In the genomic region with DNA sequence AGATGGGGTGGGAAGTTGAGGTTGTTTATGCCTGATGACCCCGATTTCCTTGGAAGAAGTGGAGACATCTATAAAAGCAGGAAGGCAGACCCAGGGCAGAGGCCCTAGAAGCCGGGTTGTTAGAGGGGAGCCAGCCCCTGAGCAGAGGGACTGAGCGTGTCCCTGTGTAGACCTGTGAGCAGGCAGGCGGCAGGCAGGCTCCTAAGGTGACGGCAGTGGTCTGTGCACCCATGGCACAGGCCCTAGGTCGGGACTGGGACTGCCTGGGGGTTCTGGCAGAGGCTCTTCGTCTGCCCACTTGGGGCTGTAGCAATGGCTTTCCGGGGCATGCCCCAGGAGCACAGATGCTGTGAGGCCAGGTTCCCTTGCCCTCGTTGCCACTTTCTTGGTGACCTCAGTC, we compare ENCODE assay signal across 14 cellular contexts. TPM values are rescaled to one million over a fixed set of nuclear protein-coding genes. Genes with fewer than 3 reads are reported as not detected.
DNase-seq lines count a peak whose midpoint lies in the region; TF ChIP-seq lines count a peak whose summit lies in the region.
"Had no signal": no experiment of that assay in that cellular context is flagged by ENCODE, and none has a peak within 500 bp of the region (broad histone marks: within the 10 kb centered on the region; RNA-seq: fewer than 3 reads in every experiment).

No MANE protein-coding gene starts in this region.

- TF ChIP-seq POLR2A in sigmoid colon (IDR thresholded peaks at IDR 0.05), result no peak

- BruUV-seq in Calu3 (replicated peaks; lab: Mats Ljungman, UMichigan), result no TSS peak

- intact Hi-C loops in Calu3 (cut with micrococcal nuclease; ENCODE audit: unreplicated experiment) (no loop called here), sigmoid colon (cut with DNase I) (no loop called here)
- intact Hi-C loops in activated T-helper 1 cell treated with anti-CD3 and anti-CD28 coated beads, Interleukin-12 subunit alpha, Interleukin-12 subunit beta, Interleukin-2, Interleukin-4 antibody, amounts not matched to agents 30 ng/mL and 10 ng/mL and 1 ng/mL, durations not matched to agents 14 hours and 24 hours and 36 hours (cut with micrococcal nuclease), result no loop called here

- H3K9me3 ChIP-seq in sigmoid colon, result no peaks in the 10 kb centered on the region
- H3K9me3 ChIP-seq in CD8-positive, alpha-beta memory T cell (ENCODE audit: low read length), result no peaks in the 10 kb centered on the region
- H3K9me3 ChIP-seq: BE2C, heart left ventricle had no signal

- peaks cover 0 to 58% (median 48%) of the 10 kb centered on the region in 4 donors for H3K4me1 ChIP-seq in sigmoid colon
- peaks cover 10% of the 10 kb centered on the region for H3K4me1 ChIP-seq in CD8-positive, alpha-beta memory T cell (ENCODE audit: insufficient read depth, low read length)

- H3K4me3 ChIP-seq in sigmoid colon, result peak overlapping the region in 1 of 4 donors; percentile 2
- no peak overlapping the region for H3K4me3 ChIP-seq in CD8-positive, alpha-beta memory T cell (ENCODE audit: low read length)
- H3K4me3 ChIP-seq: heart left ventricle had no signal

- CTCF ChIA-PET in Calu3 (lab: Charles Lee), result interaction anchor here (0.9 kb wide), 1 partner anchor 19 kb away, joined by 3 read pairs; no protein-coding TSS in a partner anchor
- CTCF ChIA-PET in CD8-positive, alpha-beta memory T cell (lab: Charles Lee), result no interaction called here

- H3K27me3 ChIP-seq in sigmoid colon, result no peaks in the 10 kb centered on the region
- no peaks in the 10 kb centered on the region for H3K27me3 ChIP-seq in CD8-positive, alpha-beta memory T cell (ENCODE audit: insufficient read depth, low read length, poor library complexity, severe bottlenecking)
- H3K27me3 ChIP-seq: BE2C, heart left ventricle had no signal

- H3K27ac Mint-ChIP-seq in Calu3 (ENCODE audit: unreplicated experiment) (peak overlapping the region; percentile 88), glutamatergic neuron (ENCODE audit: unreplicated experiment) (peak overlapping the region; percentile 52)
- peak overlapping the region; percentile 50 for H3K27ac Mint-ChIP-seq in activated T-helper 1 cell treated with anti-CD3 and anti-CD28 coated beads, Interleukin-12 subunit alpha, Interleukin-12 subunit beta, Interleukin-2, Interleukin-4 antibody, amounts not matched to agents 30 ng/mL and 10 ng/mL and 1 ng/mL, durations not matched to agents 14 hours and 24 hours and 36 hours
- H3K27ac Mint-ChIP-seq in CD8-positive, alpha-beta memory T cell, result peak overlapping the region in 2 of 8 donors; percentile 8 to 75
- H3K27ac Mint-ChIP-seq: activated naive CD8-positive, alpha-beta T cell treated with anti-CD3 and anti-CD28 coated beads, Interleukin-2, amount 10 ng/mL, durations not matched to agents 7 days and 5 days had no signal

- H3K27me3 Mint-ChIP-seq in Calu3 (ENCODE audit: unreplicated experiment) (no peaks in the 10 kb centered on the region), glutamatergic neuron (ENCODE audit: unreplicated experiment) (peaks cover 12% of the 10 kb centered on the region)
- no peaks in the 10 kb centered on the region for H3K27me3 Mint-ChIP-seq in activated T-helper 1 cell treated with anti-CD3 and anti-CD28 coated beads, Interleukin-12 subunit alpha, Interleukin-12 subunit beta, Interleukin-2, Interleukin-4 antibody, amounts not matched to agents 30 ng/mL and 10 ng/mL and 1 ng/mL, durations not matched to agents 14 hours and 24 hours and 36 hours (ENCODE audit: insufficient read depth)
- H3K27me3 Mint-ChIP-seq in CD8-positive, alpha-beta memory T cell, result no peaks in the 10 kb centered on the region
- H3K27me3 Mint-ChIP-seq: activated naive CD8-positive, alpha-beta T cell treated with anti-CD3 and anti-CD28 coated beads, Interleukin-2, amount 10 ng/mL, durations not matched to agents 7 days and 5 days had no signal

- 73 to 85% methylated on average over 9 of the region's 9 CpGs for WGBS in sigmoid colon, 2 donors

- peaks cover 0 to 35% (median 4%) of the 10 kb centered on the region in 4 donors for H3K36me3 ChIP-seq in sigmoid colon
- H3K36me3 ChIP-seq in CD8-positive, alpha-beta memory T cell (ENCODE audit: insufficient read depth, low read length), result no peaks in the 10 kb centered on the region
- H3K36me3 ChIP-seq: BE2C had no signal

- POLR2A ChIA-PET in CD8-positive, alpha-beta memory T cell (lab: Charles Lee), result no interaction called here

- H3K27ac ChIP-seq in sigmoid colon, result peak overlapping the region; percentile 52 to 71 (median 68)
- no peak overlapping the region for H3K27ac ChIP-seq in CD8-positive, alpha-beta memory T cell (ENCODE audit: low read depth, low read length)

- TF ChIP-seq CTCF in Calu3 (IDR thresholded peaks at IDR 0.05; ENCODE audit: unreplicated experiment), result no peak
- no peak for TF ChIP-seq CTCF in glutamatergic neuron (IDR thresholded peaks at IDR 0.05; ENCODE audit: partially characterized antibody, unreplicated experiment)
- no peak for TF ChIP-seq CTCF in sigmoid colon (IDR thresholded peaks at IDR 0.05)

- H3K36me3 Mint-ChIP-seq in Calu3 (ENCODE audit: insufficient read depth, unreplicated experiment), result peaks cover 71% of the 10 kb centered on the region
- H3K36me3 Mint-ChIP-seq in activated T-helper 1 cell treated with anti-CD3 and anti-CD28 coated beads, Interleukin-12 subunit alpha, Interleukin-12 subunit beta, Interleukin-2, Interleukin-4 antibody, amounts not matched to agents 30 ng/mL and 10 ng/mL and 1 ng/mL, durations not matched to agents 14 hours and 24 hours and 36 hours (ENCODE audit: low read depth), result peaks cover 12% of the 10 kb centered on the region
- peaks cover 5% of the 10 kb centered on the region for H3K36me3 Mint-ChIP-seq in glutamatergic neuron (ENCODE audit: unreplicated experiment)
- peaks cover 0 to 19% (median 2%) of the 10 kb centered on the region in 3 donors for H3K36me3 Mint-ChIP-seq in CD8-positive, alpha-beta memory T cell

- DNase-seq in Calu3 (no peak), glutamatergic neuron (no peak), sigmoid colon (no peak), T-helper 2 cell (no peak), NCI-H510A treated with DMSO at 0.1 percent for 48 hours (lab: John Stamatoyannopoulos, UW) (no peak), ureter (ENCODE audit: low spot score) (no peak)
- no peak for DNase-seq in activated T-helper 1 cell treated with anti-CD3 and anti-CD28 coated beads, Interleukin-12 subunit alpha, Interleukin-12 subunit beta, Interleukin-2, Interleukin-4 antibody, amounts not matched to agents 30 ng/mL and 10 ng/mL and 1 ng/mL, durations not matched to agents 14 hours and 24 hours and 36 hours (ENCODE audit: low spot score)
- no peak for DNase-seq in CD8-positive, alpha-beta memory T cell
- DNase-seq: activated naive CD8-positive, alpha-beta T cell treated with anti-CD3 and anti-CD28 coated beads, Interleukin-2, amount 10 ng/mL, durations not matched to agents 7 days and 5 days; BE2C; mesenchymal stem cell; MM.1S; NCI-H345 had no signal

- H3K4me1 Mint-ChIP-seq in Calu3 (ENCODE audit: low read depth, unreplicated experiment) (peaks cover 53% of the 10 kb centered on the region), glutamatergic neuron (ENCODE audit: low read depth, unreplicated experiment) (peaks cover 4% of the 10 kb centered on the region)
- H3K4me1 Mint-ChIP-seq in activated T-helper 1 cell treated with anti-CD3 and anti-CD28 coated beads, Interleukin-12 subunit alpha, Interleukin-12 subunit beta, Interleukin-2, Interleukin-4 antibody, amounts not matched to agents 30 ng/mL and 10 ng/mL and 1 ng/mL, durations not matched to agents 14 hours and 24 hours and 36 hours (ENCODE audit: low read depth), result peaks cover 35% of the 10 kb centered on the region
- peaks cover 19 to 32% (median 23%) of the 10 kb centered on the region in 3 donors for H3K4me1 Mint-ChIP-seq in CD8-positive, alpha-beta memory T cell

- H3K4me3 Mint-ChIP-seq in Calu3 (ENCODE audit: low read depth, unreplicated experiment), result peak overlapping the region; percentile 28
- no peak overlapping the region for H3K4me3 Mint-ChIP-seq in activated T-helper 1 cell treated with anti-CD3 and anti-CD28 coated beads, Interleukin-12 subunit alpha, Interleukin-12 subunit beta, Interleukin-2, Interleukin-4 antibody, amounts not matched to agents 30 ng/mL and 10 ng/mL and 1 ng/mL, durations not matched to agents 14 hours and 24 hours and 36 hours
- H3K4me3 Mint-ChIP-seq in glutamatergic neuron (ENCODE audit: unreplicated experiment), result no peak overlapping the region
- H3K4me3 Mint-ChIP-seq in CD8-positive, alpha-beta memory T cell, result no peak overlapping the region
- H3K4me3 Mint-ChIP-seq: activated naive CD8-positive, alpha-beta T cell treated with anti-CD3 and anti-CD28 coated beads, Interleukin-2, amount 10 ng/mL, durations not matched to agents 7 days and 5 days had no signal

- H3K9me3 Mint-ChIP-seq in Calu3 (ENCODE audit: low read depth, unreplicated experiment) (no peaks in the 10 kb centered on the region), glutamatergic neuron (ENCODE audit: unreplicated experiment) (peaks cover 5% of the 10 kb centered on the region)
- H3K9me3 Mint-ChIP-seq in activated T-helper 1 cell treated with anti-CD3 and anti-CD28 coated beads, Interleukin-12 subunit alpha, Interleukin-12 subunit beta, Interleukin-2, Interleukin-4 antibody, amounts not matched to agents 30 ng/mL and 10 ng/mL and 1 ng/mL, durations not matched to agents 14 hours and 24 hours and 36 hours, result no peaks in the 10 kb centered on the region
- no peaks in the 10 kb centered on the region for H3K9me3 Mint-ChIP-seq in CD8-positive, alpha-beta memory T cell
- H3K9me3 Mint-ChIP-seq: activated naive CD8-positive, alpha-beta T cell treated with anti-CD3 and anti-CD28 coated beads, Interleukin-2, amount 10 ng/mL, durations not matched to agents 7 days and 5 days had no signal

- no peak for TF ChIP-seq EP300 in sigmoid colon (IDR thresholded peaks at IDR 0.05)

RNA-seq across cellular contexts. Expression of a gene that starts 9.9 kb away (rescaled TPM):
- total RNA-seq in Calu3 (2022), result 67.3 and 73.0 TPM in 2 replicates
- 17.5 and 18.8 TPM in 2 replicates for total RNA-seq in activated T-helper 1 cell treated with anti-CD3 and anti-CD28 coated beads, Interleukin-12 subunit alpha, Interleukin-12 subunit beta, Interleukin-2, Interleukin-4 antibody, amounts not matched to agents 30 ng/mL and 10 ng/mL and 1 ng/mL, durations not matched to agents 14 hours and 24 hours and 36 hours
- 31.8 TPM for total RNA-seq in glutamatergic neuron (ENCODE audit: unreplicated experiment)
- total RNA-seq in sigmoid colon, result 10 to 100 TPM; 42.0 to 72.4 (median 58.6) TPM
- polyA plus RNA-seq in sigmoid colon, result 10 to 100 TPM; 10.6 to 94.5 (median 11.4) TPM
- total RNA-seq in CD8-positive, alpha-beta memory T cell, result 1 to 10 TPM; 6.9 to 8.8 TPM
- polyA plus RNA-seq in CD8-positive, alpha-beta memory T cell, result 10.1 TPM
- total RNA-seq in ureter, result 183 TPM

RNA-seq across cellular contexts. Expression of a gene that starts 22.7 kb away (rescaled TPM):
- total RNA-seq in Calu3 (2022), result 82.8 and 86.7 TPM in 2 replicates
- total RNA-seq in activated T-helper 1 cell treated with anti-CD3 and anti-CD28 coated beads, Interleukin-12 subunit alpha, Interleukin-12 subunit beta, Interleukin-2, Interleukin-4 antibody, amounts not matched to agents 30 ng/mL and 10 ng/mL and 1 ng/mL, durations not matched to agents 14 hours and 24 hours and 36 hours, result 144 and 145 TPM in 2 replicates
- 8.0 TPM for total RNA-seq in glutamatergic neuron (ENCODE audit: unreplicated experiment)
- total RNA-seq in sigmoid colon, result 10 to 100 TPM; 18.6 to 35.7 (median 35.5) TPM
- 100 to 1,000 TPM; 283 to 436 (median 359) TPM for polyA plus RNA-seq in sigmoid colon
- total RNA-seq in CD8-positive, alpha-beta memory T cell, result 100 to 1,000 TPM; 162 to 166 TPM
- polyA plus RNA-seq in CD8-positive, alpha-beta memory T cell, result 251 TPM
- total RNA-seq in ureter, result 104 TPM

RNA-seq across cellular contexts. Expression of a gene that starts 23.0 kb away (rescaled TPM):
- total RNA-seq in Calu3 (2022) (17.5 and 20.3 TPM in 2 replicates), glutamatergic neuron (ENCODE audit: unreplicated experiment) (7.4 TPM), sigmoid colon (1 to 10 TPM; 3.0 to 7.5 (median 5.4) TPM), ureter (16.9 TPM)
- 12.7 and 15.5 TPM in 2 replicates for total RNA-seq in activated T-helper 1 cell treated with anti-CD3 and anti-CD28 coated beads, Interleukin-12 subunit alpha, Interleukin-12 subunit beta, Interleukin-2, Interleukin-4 antibody, amounts not matched to agents 30 ng/mL and 10 ng/mL and 1 ng/mL, durations not matched to agents 14 hours and 24 hours and 36 hours
- 10 to 100 TPM in 1 of 3 donors, 1 to 10 TPM in 2; 7.9 to 12.7 (median 9.0) TPM for polyA plus RNA-seq in sigmoid colon
- 10 to 100 TPM; 10.3 to 11.6 TPM for total RNA-seq in CD8-positive, alpha-beta memory T cell
- 0.85 TPM for polyA plus RNA-seq in CD8-positive, alpha-beta memory T cell

RNA-seq across cellular contexts. Expression of a gene that starts 38.3 kb away (rescaled TPM):
- 0.29 and 0.71 TPM in 2 replicates for total RNA-seq in Calu3 (2022)
- 0.29 and 0.65 TPM in 2 replicates for total RNA-seq in activated T-helper 1 cell treated with anti-CD3 and anti-CD28 coated beads, Interleukin-12 subunit alpha, Interleukin-12 subunit beta, Interleukin-2, Interleukin-4 antibody, amounts not matched to agents 30 ng/mL and 10 ng/mL and 1 ng/mL, durations not matched to agents 14 hours and 24 hours and 36 hours
- total RNA-seq in glutamatergic neuron (ENCODE audit: unreplicated experiment), result not detected
- total RNA-seq in sigmoid colon, result not detected
- polyA plus RNA-seq in sigmoid colon, result under 1 TPM in 1 of 3 donors, not detected in 2; 0.25 TPM
- under 1 TPM in 1 of 2 experiments, not detected in 1; 0.80 TPM for total RNA-seq in CD8-positive, alpha-beta memory T cell
- polyA plus RNA-seq in CD8-positive, alpha-beta memory T cell, result 0.17 TPM
- total RNA-seq in ureter, result 0.36 TPM

RNA-seq across cellular contexts. Expression of a gene that starts 54.5 kb away (rescaled TPM):
- total RNA-seq in Calu3 (2022) (110 and 114 TPM in 2 replicates), glutamatergic neuron (ENCODE audit: unreplicated experiment) (156 TPM), sigmoid colon (100 to 1,000 TPM in 3 of 4 donors, 10 to 100 TPM in 1; 81.2 to 139 (median 111) TPM), ureter (98.5 TPM)
- 39.0 and 39.9 TPM in 2 replicates for total RNA-seq in activated T-helper 1 cell treated with anti-CD3 and anti-CD28 coated beads, Interleukin-12 subunit alpha, Interleukin-12 subunit beta, Interleukin-2, Interleukin-4 antibody, amounts not matched to agents 30 ng/mL and 10 ng/mL and 1 ng/mL, durations not matched to agents 14 hours and 24 hours and 36 hours
- polyA plus RNA-seq in sigmoid colon, result 10 to 100 TPM; 43.2 to 66.7 (median 51.8) TPM
- 10 to 100 TPM; 34.1 to 36.0 TPM for total RNA-seq in CD8-positive, alpha-beta memory T cell
- polyA plus RNA-seq in CD8-positive, alpha-beta memory T cell, result 45.8 TPM
